29 cellular contexts compared by ENCODE assay signal in genomic region chr3:70184105-70184504, GRCh38.
A peak's percentile ranks its signal among the peaks of the same experiment; 100 is the strongest.
DNase-seq lines count a peak whose midpoint lies in the region; ATAC-seq, FAIRE-seq and TF ChIP-seq lines count a peak whose summit lies in the region.
"Had no signal": no experiment of that assay in that cellular context is flagged by ENCODE, and none has a peak within 500 bp of the region (broad histone marks: within the 10 kb centered on the region; RNA-seq: fewer than 3 reads in every experiment).

No MANE protein-coding gene starts in this region.

- no peak overlapping the region for H3K27ac ChIP-seq in K562 (ENCODE audit: extremely low read depth, low read depth, low read length)
- H3K27ac ChIP-seq: 22Rv1; A549; BLaER1; BLaER1 treated with 17β-estradiol and CSF1 and Interleukin-3, amounts not matched to agents 10 nM and 100 nM; C4-2B had no signal

- TF ChIP-seq CTCF in K562 (IDR thresholded peaks at IDR 0.05 in 2 of 3, conservative IDR thresholded peaks at IDR 0.05 in 1 of 3; ENCODE audit: insufficient read depth in 2 of 3, low read depth in 1 of 3, low read length in 3 of 3) = no peak

- CTCF ChIA-PET in K562 (lab: Yijun Ruan, JAX; ENCODE audit: low intra/inter-chr PET ratio) = no interaction called here

- no TSS peak for BruUV-seq in K562 (replicated peaks; lab: Mats Ljungman, UMichigan)

- FAIRE-seq in K562 (lab: Jason Lieb, UNC) = no peak
- FAIRE-seq: A204.1, A549, D721Med had no signal

- POLR2A ChIA-PET in K562 (lab: Yijun Ruan, JAX) = no interaction called here

- no peaks in the 10 kb centered on the region for H3K27me3 ChIP-seq in K562 (ENCODE audit: control insufficient read depth in 2 of 2, insufficient read depth in 2 of 2, low read length in 2 of 2)
- H3K27me3 ChIP-seq: BLaER1; BLaER1 treated with 17β-estradiol and CSF1 and Interleukin-3, amounts not matched to agents 10 nM and 100 nM had no signal

- intact Hi-C loops in K562 (cut with micrococcal nuclease) = no loop called here

- no peak overlapping the region for H3K4me3 ChIP-seq in K562
- H3K4me3 ChIP-seq: A549; BLaER1; BLaER1 treated with 17β-estradiol and CSF1 and Interleukin-3, amounts not matched to agents 10 nM and 100 nM had no signal

- ATAC-seq in K562 = no peak
- ATAC-seq: A549; CD8-positive, alpha-beta T cell had no signal

- TF ChIP-seq RAD21 in K562 (CRISPR knock-in tag; conservative IDR thresholded peaks at IDR 0.05 in 1 of 2, IDR thresholded peaks at IDR 0.05 in 1 of 2) = no peak

- 0% methylated on average over 3 of the region's 3 CpGs for WGBS in K562 (ENCODE audit: insufficient coverage, low coverage, missing lambda C conversion rate)

- no peak overlapping the region for H2AFZ ChIP-seq in K562 (ENCODE audit: low read depth, low read length)

- in situ Hi-C loops in K562 (cut with MboI) = no loop called here

- no peak for TF ChIP-seq POLR2A in K562 (conservative IDR thresholded peaks at IDR 0.05)

- no peaks in the 10 kb centered on the region for H3K9me3 ChIP-seq in K562 (replicated peaks; ENCODE audit: control insufficient read depth, insufficient read depth, low read depth, low read length)
- H3K9me3 ChIP-seq: A549; BE2C; BLaER1; BLaER1 treated with 17β-estradiol and CSF1 and Interleukin-3, amounts not matched to agents 10 nM and 100 nM; Caco-2 had no signal

- no peak overlapping the region for H3K9ac ChIP-seq in K562 (ENCODE audit: insufficient read depth in 1 of 2, low read depth in 2 of 2, low read length in 2 of 2)
- H3K9ac ChIP-seq: BLaER1; BLaER1 treated with 17β-estradiol and CSF1 and Interleukin-3, amounts not matched to agents 10 nM and 100 nM had no signal

- H3K79me2 ChIP-seq in K562 (ENCODE audit: control insufficient read depth, insufficient read depth, low read length) = no peaks in the 10 kb centered on the region

- H3K4me1 ChIP-seq in K562 (replicated peaks in 1 of 2; ENCODE audit: control insufficient read depth in 2 of 2, insufficient read depth in 2 of 2, low read length in 2 of 2) = no peaks in the 10 kb centered on the region
- H3K4me1 ChIP-seq: A549, BE2C, BLaER1, Caco-2 had no signal

- H3K9me1 ChIP-seq in K562 (ENCODE audit: control insufficient read depth, insufficient read depth, low read length) = no peaks in the 10 kb centered on the region

- no peaks in the 10 kb centered on the region for H4K20me1 ChIP-seq in K562 (replicated peaks; ENCODE audit: control insufficient read depth, insufficient read depth, low read length)
- H4K20me1 ChIP-seq: BLaER1; BLaER1 treated with 17β-estradiol and CSF1 and Interleukin-3, amounts not matched to agents 10 nM and 100 nM had no signal

- no peaks in the 10 kb centered on the region for H3K36me3 ChIP-seq in K562 (ENCODE audit: control insufficient read depth, insufficient read depth, low read length)
- H3K36me3 ChIP-seq: BE2C; BLaER1; BLaER1 treated with 17β-estradiol and CSF1 and Interleukin-3, amounts not matched to agents 10 nM and 100 nM had no signal

- H3K4me2 ChIP-seq in K562 (ENCODE audit: insufficient read depth, low read length) = no peak overlapping the region
- H3K4me2 ChIP-seq: A549; BLaER1; BLaER1 treated with 17β-estradiol and CSF1 and Interleukin-3, amounts not matched to agents 10 nM and 100 nM had no signal

- no peak for DNase-seq in K562 (ENCODE audit: extremely low read depth in 1 of 4, low spot score in 3 of 4)
- no peak for DNase-seq in dermis blood vessel endothelial cell
- DNase-seq: 8988T; ACHN; AML-193; BE2C; C1 segment of cervical spinal cord; Caco-2; Calu3; CD4-positive, alpha-beta memory T cell; CD4-positive, alpha-beta T cell; CD4-positive, CD25-positive, alpha-beta regulatory T cell; CD8-positive, alpha-beta memory T cell; CD8-positive, alpha-beta T cell; COR-L47; DMS 273 treated with DMSO at 0.1 percent for 48 hours; DMS153; DMS53; DMS79; DMS79 treated with DMSO at 0.1 percent for 48 hours; DND-41; EL had no signal

- no peak for TF ChIP-seq EP300 in K562 (IDR thresholded peaks at IDR 0.05; ENCODE audit: low read length)

TF ChIP-seq in K562, 482 proteins besides CTCF, POLR2A, EP300 and RAD21:
- TF ChIP-seq ZNF239 (CRISPR knock-in tag; IDR thresholded peaks at IDR 0.05) = peak; percentile 91
- TF ChIP-seq BCOR (IDR thresholded peaks at IDR 0.05) = no peak
- TF ChIP-seq ZNF347 (CRISPR knock-in tag; IDR thresholded peaks at IDR 0.05; ENCODE audit: low read depth) = no peak
- TF ChIP-seq CGGBP1 (CRISPR knock-in tag; IDR thresholded peaks at IDR 0.05) = no peak
- no peak for TF ChIP-seq NR2C2 (CRISPR knock-in tag; IDR thresholded peaks at IDR 0.05)
- TF ChIP-seq NR2C2 (tag; IDR thresholded peaks at IDR 0.05) = no peak
- TF ChIP-seq DEAF1 (CRISPR knock-in tag; IDR thresholded peaks at IDR 0.05) = no peak
- no peak for TF ChIP-seq GATAD2A (IDR thresholded peaks at IDR 0.05)
